Comparison of ENCODE assay signal across 9 cellular contexts in the genomic region with DNA sequence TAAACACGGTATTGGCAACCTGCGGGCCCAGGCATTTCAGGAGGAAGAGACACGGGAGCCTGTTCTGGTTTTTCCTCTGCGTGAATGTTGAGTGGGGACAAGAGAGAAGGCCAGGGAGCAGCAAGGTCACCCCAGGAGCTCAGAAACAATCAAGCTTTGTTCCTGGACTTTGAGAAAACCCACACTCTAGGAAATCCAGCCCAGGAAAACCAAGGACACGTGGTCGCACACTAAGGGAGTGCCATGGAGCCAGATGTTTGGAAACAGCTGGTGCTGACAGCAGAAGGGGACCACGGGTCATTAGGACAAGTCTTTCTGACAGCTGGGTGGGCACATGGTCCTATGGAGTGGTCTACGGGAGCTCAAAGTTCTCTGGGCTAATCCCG. TPM values are rescaled to one million over a fixed set of nuclear protein-coding genes. Genes with fewer than 3 reads are reported as not detected.
DNase-seq lines count a peak whose midpoint lies in the region; ATAC-seq and TF ChIP-seq lines count a peak whose summit lies in the region.
"Had no signal": no experiment of that assay in that cellular context is flagged by ENCODE, and none has a peak within 500 bp of the region (broad histone marks: within the 10 kb centered on the region; RNA-seq: fewer than 3 reads in every experiment).

No MANE protein-coding gene starts in this region.

- H3K27me3 ChIP-seq in SJCRH30, result no peaks in the 10 kb centered on the region
- no peaks in the 10 kb centered on the region for H3K27me3 ChIP-seq in right lobe of liver

- peak; percentile 96 to 98 for DNase-seq in SJCRH30
- DNase-seq in caudate nucleus (lab: John Stamatoyannopoulos, UW), result peak in 18 of 61 donors; percentile 35 to 83 (median 62)
- no peak for DNase-seq in right lobe of liver
- no peak for DNase-seq in stimulated activated naive B cell treated with anti-CD40 and anti-IgM and Interleukin-4, amounts not matched to agents 10 μg/mL and 1 μg/mL and 100 μg/mL, for 72 hours
- no peak for DNase-seq in ureter (ENCODE audit: low spot score)
- no peak for DNase-seq in GM13976 (ENCODE audit: low spot score)
- DNase-seq: Kasumi-1 had no signal

- TF ChIP-seq CTCF in right lobe of liver (IDR thresholded peaks at IDR 0.05) (no peak), GM13976 (IDR thresholded peaks at IDR 0.05; ENCODE audit: borderline replicate concordance, control extremely low read depth, extremely low read depth, insufficient read depth, missing control alignments) (no peak)

- H3K36me3 ChIP-seq in SJCRH30 (peaks cover 50% of the 10 kb centered on the region), right lobe of liver (peaks cover 0 to 40% (median 18%) of the 10 kb centered on the region in 4 donors)

- H3K9me3 Mint-ChIP-seq in stimulated activated naive B cell treated with anti-CD40 and anti-IgM and Interleukin-4, amounts not matched to agents 10 μg/mL and 1 μg/mL and 100 μg/mL, for 72 hours, result no peaks in the 10 kb centered on the region

- in situ Hi-C loops in GM13976 (cut with MboI; ENCODE audit: low sequenced_read_pairs, unreplicated experiment), result no loop called here

- H3K4me1 ChIP-seq in SJCRH30, result peaks cover 26% of the 10 kb centered on the region
- peaks cover 0 to 58% (median 12%) of the 10 kb centered on the region in 4 donors for H3K4me1 ChIP-seq in right lobe of liver

- H3K4me3 ChIP-seq in SJCRH30 (no peak overlapping the region), right lobe of liver (no peak overlapping the region)

- peaks cover 40 to 77% of the 10 kb centered on the region in 2 donors for H3K4me1 Mint-ChIP-seq in stimulated activated naive B cell treated with anti-CD40 and anti-IgM and Interleukin-4, amounts not matched to agents 10 μg/mL and 1 μg/mL and 100 μg/mL, for 72 hours

- no peaks in the 10 kb centered on the region for H3K27me3 Mint-ChIP-seq in stimulated activated naive B cell treated with anti-CD40 and anti-IgM and Interleukin-4, amounts not matched to agents 10 μg/mL and 1 μg/mL and 100 μg/mL, for 72 hours

- ATAC-seq in right lobe of liver (peak; percentile 3 to 45 (median 26)), GM19351 (IDR thresholded peaks at IDR 0.05; ENCODE audit: unreplicated experiment) (no peak), HG03442 (IDR thresholded peaks at IDR 0.05; ENCODE audit: unreplicated experiment) (no peak)
- ATAC-seq in stimulated activated naive B cell treated with anti-CD40 and anti-IgM and Interleukin-4, amounts not matched to agents 10 μg/mL and 1 μg/mL and 100 μg/mL, for 72 hours (replicated peaks), result no peak

- no peak for TF ChIP-seq POLR2A in right lobe of liver (IDR thresholded peaks at IDR 0.05)

- WGBS in right lobe of liver (ENCODE audit: insufficient coverage, low coverage, low lambda C conversion rate, missing lambda C conversion rate), result 38% methylated on average over 7 of the region's 9 CpGs

- H3K27ac ChIP-seq in SJCRH30 (peak overlapping the region; percentile 99), caudate nucleus (ENCODE audit: low read depth, low read length) (peak overlapping the region; percentile 83), right lobe of liver (peak overlapping the region; percentile 28 to 69 (median 33))

- peak overlapping the region in 1 of 2 donors; percentile 30 for H3K4me3 Mint-ChIP-seq in stimulated activated naive B cell treated with anti-CD40 and anti-IgM and Interleukin-4, amounts not matched to agents 10 μg/mL and 1 μg/mL and 100 μg/mL, for 72 hours

- intact Hi-C loops in right lobe of liver (cut with DNase I), result no loop called here

- H3K27ac Mint-ChIP-seq in stimulated activated naive B cell treated with anti-CD40 and anti-IgM and Interleukin-4, amounts not matched to agents 10 μg/mL and 1 μg/mL and 100 μg/mL, for 72 hours, result peak overlapping the region; percentile 94

- no peaks in the 10 kb centered on the region for H3K9me3 ChIP-seq in SJCRH30 (replicated peaks)
- H3K9me3 ChIP-seq in right lobe of liver, result no peaks in the 10 kb centered on the region

- peaks cover 60 to 78% of the 10 kb centered on the region in 2 donors for H3K36me3 Mint-ChIP-seq in stimulated activated naive B cell treated with anti-CD40 and anti-IgM and Interleukin-4, amounts not matched to agents 10 μg/mL and 1 μg/mL and 100 μg/mL, for 72 hours

RNA-seq across cellular contexts. Expression of a gene that starts 44.1 kb away (rescaled TPM):
- total RNA-seq in SJCRH30 (2014; rRNA removed; shearing (Covaris generic)), result 151 TPM in 2 replicates
- 100 to 1,000 TPM; 168 to 435 (median 222) TPM for total RNA-seq in right lobe of liver
- total RNA-seq in ureter, result 810 TPM

Comparison
In these comparisons a context has a peak if more than half of its experiments do, and no peak if none do; other contexts are left out.
1. DNase-seq: peak in SJCRH30 (2 of 2); none in right lobe of liver (0 of 3), stimulated activated naive B cell treated with anti-CD40 and anti-IgM and Interleukin-4, amounts not matched to agents 10 μg/mL and 1 μg/mL and 100 μg/mL, for 72 hours (single experiment), ureter (single experiment) and GM13976 (single experiment).
2. H3K27ac ChIP-seq: peak in every context shown above with its lines; median percentile 99 in SJCRH30; 83 in caudate nucleus; 33 in right lobe of liver.
3. ATAC-seq: peak in right lobe of liver (4 of 4); none in stimulated activated naive B cell treated with anti-CD40 and anti-IgM and Interleukin-4, amounts not matched to agents 10 μg/mL and 1 μg/mL and 100 μg/mL, for 72 hours (0 of 2), GM19351 (single experiment) and HG03442 (single experiment).